11 cellular contexts compared by ENCODE assay signal in the genomic region with DNA sequence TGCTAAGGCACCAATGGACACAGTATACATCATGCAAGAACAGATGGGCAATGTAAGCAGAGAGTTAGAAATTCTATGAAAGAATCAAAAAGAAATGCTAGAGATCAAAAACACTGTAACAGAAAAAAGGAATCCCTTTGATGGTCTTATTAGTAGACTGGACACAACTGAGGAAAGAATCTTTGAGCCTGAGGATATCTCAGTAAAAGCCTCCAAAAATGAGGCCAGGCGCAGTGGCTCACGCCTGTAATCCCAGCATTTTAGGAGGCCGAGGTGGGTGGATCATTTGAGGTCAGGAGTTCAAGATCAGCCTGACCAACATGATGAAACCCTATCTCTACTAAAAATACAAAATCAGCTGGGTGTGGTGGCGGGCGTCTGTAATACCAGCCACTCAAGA. TPM values are rescaled to one million over a fixed set of nuclear protein-coding genes. Genes with fewer than 3 reads are reported as not detected.
"Had no signal": no experiment of that assay in that cellular context is flagged by ENCODE, and none has a peak within 500 bp of the region (broad histone marks: within the 10 kb centered on the region; RNA-seq: fewer than 3 reads in every experiment).

No MANE protein-coding gene starts in this region.

RNA-seq across cellular contexts. Expression of a gene that starts 55.3 kb away (rescaled TPM):
- total RNA-seq: chondrocyte, colonic mucosa, endodermal cell, endothelial cell of umbilical vein, epithelial cell of proximal tubule, glomerular endothelial cell, kidney epithelial cell, lung microvascular endothelial cell, mesothelial cell of epicardium, mucosa of descending colon, myocyte had no signal
